Comparison of ENCODE assay signal across 26 cellular contexts in the genomic region with DNA sequence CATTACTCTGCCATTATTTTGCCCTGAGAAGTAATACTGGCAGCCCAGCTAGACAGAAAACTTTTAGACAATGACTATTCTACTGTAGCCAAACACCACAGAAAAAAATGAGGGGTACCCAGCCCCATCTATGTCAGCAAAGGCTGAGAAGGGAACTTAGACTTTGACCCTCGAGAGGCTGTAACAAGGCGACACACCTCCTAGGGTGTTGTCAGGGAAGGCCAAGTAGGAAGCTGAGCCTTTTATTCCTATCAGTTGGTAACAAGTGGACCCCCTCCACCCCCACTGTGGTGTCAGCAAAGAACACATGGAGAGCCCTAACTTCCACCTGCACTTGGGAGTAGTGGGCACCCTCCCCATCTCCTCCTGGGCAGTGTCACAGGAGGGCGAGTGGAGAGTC.
"Had no signal": no experiment of that assay in that cellular context is flagged by ENCODE, and none has a peak within 500 bp of the region (broad histone marks: within the 10 kb centered on the region; RNA-seq: fewer than 3 reads in every experiment).

No MANE protein-coding gene starts in this region.

- H3K4me1 ChIP-seq: gastrocnemius medialis, lower lobe of right lung, psoas muscle, sigmoid colon, upper lobe of right lung, vagina had no signal

- ATAC-seq: esophagus mucosa; gastrocnemius medialis; left ventricle myocardium superior; lower lobe of right lung; natural killer cell; psoas muscle; right cardiac atrium; stimulated activated naive B cell treated with anti-CD40 and anti-IgM and Interleukin-4, amounts not matched to agents 10 μg/mL and 1 μg/mL and 100 μg/mL, for 72 hours; upper lobe of right lung had no signal

- H3K4me3 ChIP-seq: gastrocnemius medialis, lower lobe of right lung, psoas muscle, sigmoid colon, spleen, thoracic aorta, tibial nerve, upper lobe of right lung, vagina had no signal

- DNase-seq: effector CD8-positive, alpha-beta T cell; endodermal cell; foreskin fibroblast; gastrocnemius medialis; head of caudate nucleus; immature natural killer cell; islet precursor cell; kidney glomerular epithelial cell; left ventricle myocardium superior; lower lobe of right lung; natural killer cell; psoas muscle; right cardiac atrium; sigmoid colon; spleen; stimulated activated CD4-positive, alpha-beta T cell treated with anti-CD3 and anti-CD28 coated beads, Interleukin-4, amount 100 ng/mL, for 4 hours; stimulated activated naive B cell treated with anti-CD40 and anti-IgM and Interleukin-4, amounts not matched to agents 10 μg/mL and 1 μg/mL and 100 μg/mL, for 72 hours; upper lobe of right lung had no signal

- H3K4me1 Mint-ChIP-seq: stimulated activated naive B cell treated with anti-CD40 and anti-IgM and Interleukin-4, amounts not matched to agents 10 μg/mL and 1 μg/mL and 100 μg/mL, for 72 hours had no signal

- H3K27me3 ChIP-seq: gastrocnemius medialis, sigmoid colon, spleen, tibial nerve, upper lobe of right lung, vagina had no signal

- H3K27ac ChIP-seq: epithelial cell of prostate, gastrocnemius medialis, lower lobe of right lung, psoas muscle, sigmoid colon, spleen, thoracic aorta, tibial nerve, upper lobe of right lung, vagina had no signal

- FAIRE-seq: colon had no signal

- H3K27ac Mint-ChIP-seq: dendritic cell treated with granulocyte-macrophage colony-stimulating factor and Interleukin-4, amounts not matched to agents 40 ng/mL and 50 ng/mL, for 4 days; endodermal cell; stimulated activated naive B cell treated with anti-CD40 and anti-IgM and Interleukin-4, amounts not matched to agents 10 μg/mL and 1 μg/mL and 100 μg/mL, for 72 hours; stimulated activated naive CD8-positive, alpha-beta T cell treated with anti-CD3 and anti-CD28 coated beads, Interleukin-15, Interleukin-2, amounts not matched to agents 100 ng/mL and 50 ng/mL, for 24 hours had no signal

- H3K4me3 Mint-ChIP-seq: dendritic cell treated with granulocyte-macrophage colony-stimulating factor and Interleukin-4, amounts not matched to agents 40 ng/mL and 50 ng/mL, for 4 days; endodermal cell; immature natural killer cell; natural killer cell; stimulated activated naive B cell treated with anti-CD40 and anti-IgM and Interleukin-4, amounts not matched to agents 10 μg/mL and 1 μg/mL and 100 μg/mL, for 72 hours; stimulated activated naive CD8-positive, alpha-beta T cell treated with anti-CD3 and anti-CD28 coated beads, Interleukin-15, Interleukin-2, amounts not matched to agents 100 ng/mL and 50 ng/mL, for 24 hours had no signal
